17 cellular contexts compared by ENCODE assay signal in genomic region chr10:87712913-87713616, GRCh38. TPM values are rescaled to one million over a fixed set of nuclear protein-coding genes. Genes with fewer than 3 reads are reported as not detected.
DNase-seq lines count a peak whose midpoint lies in the region; ATAC-seq and TF ChIP-seq lines count a peak whose summit lies in the region.
"Had no signal": no experiment of that assay in that cellular context is flagged by ENCODE, and none has a peak within 500 bp of the region (broad histone marks: within the 10 kb centered on the region; RNA-seq: fewer than 3 reads in every experiment).

No MANE protein-coding gene starts in this region.

- DNase-seq in WTC11 (ENCODE audit: low spot score) = no peak
- no peak for DNase-seq in dorsolateral prefrontal cortex
- no peak for DNase-seq in lower lobe of right lung
- no peak for DNase-seq in testis
- DNase-seq in NCI-H2107 (lab: John Stamatoyannopoulos, UW) = no peak
- DNase-seq: CD4-positive, CD25-positive, alpha-beta regulatory T cell; EL; GM23248; KBM-7; MV-4-11; NCI-H1417; NCI-H187 treated with DMSO at 0.1 percent for 48 hours; NCI-H446 treated with DMSO at 0.1 percent for 48 hours; NCI-H748 treated with DMSO at 0.1 percent for 48 hours; PC-9 had no signal

- POLR2A ChIA-PET in WTC11 (lab: Charles Lee) = no interaction called here

- H3K9me3 ChIP-seq in lower lobe of right lung = no peaks in the 10 kb centered on the region
- no peaks in the 10 kb centered on the region for H3K9me3 ChIP-seq in testis

- peak overlapping the region in 37 of 59 donors; percentile 2 to 77 (median 34) for H3K27ac ChIP-seq in dorsolateral prefrontal cortex
- H3K27ac ChIP-seq in lower lobe of right lung = peak overlapping the region; percentile 54
- peak overlapping the region; percentile 79 to 82 for H3K27ac ChIP-seq in testis
- H3K27ac ChIP-seq: GM23248, PC-9 had no signal

- no peak for TF ChIP-seq POLR2A in testis (IDR thresholded peaks at IDR 0.05)

- H3K27me3 ChIP-seq in dorsolateral prefrontal cortex (peaks cover 0 to under 1% (median 0%) of the 10 kb centered on the region in 45 donors), lower lobe of right lung (ENCODE audit: low read depth) (no peaks in the 10 kb centered on the region), testis (no peaks in the 10 kb centered on the region)

- 46 to 50% methylated on average over 11 of the region's 11 CpGs for WGBS in testis, 2 donors

- peaks cover 32% of the 10 kb centered on the region for H3K36me3 Mint-ChIP-seq in WTC11
- H3K36me3 Mint-ChIP-seq: CD4-positive, CD25-positive, alpha-beta regulatory T cell had no signal

- peak overlapping the region; percentile 74 for H3K27ac Mint-ChIP-seq in WTC11
- H3K27ac Mint-ChIP-seq: CD4-positive, CD25-positive, alpha-beta regulatory T cell had no signal

- CTCF ChIA-PET in WTC11 (lab: Charles Lee) = interaction anchor here (1.8 kb wide), 1 partner anchor 22 kb away, joined by 4 read pairs; no protein-coding TSS in a partner anchor

- no peaks in the 10 kb centered on the region for H3K9me3 Mint-ChIP-seq in WTC11

- H3K27me3 Mint-ChIP-seq in WTC11 (ENCODE audit: low read depth) = no peaks in the 10 kb centered on the region

- H3K4me1 Mint-ChIP-seq in WTC11 = peaks cover 19% of the 10 kb centered on the region

- H3K4me1 ChIP-seq in lower lobe of right lung = peaks cover 44% of the 10 kb centered on the region
- peaks cover 26% of the 10 kb centered on the region for H3K4me1 ChIP-seq in testis

- H3K4me3 Mint-ChIP-seq in WTC11 = no peak overlapping the region
- H3K4me3 Mint-ChIP-seq: CD4-positive, CD25-positive, alpha-beta regulatory T cell had no signal

- intact Hi-C loops in dorsolateral prefrontal cortex (cut with DNase I) (no loop called here), lower lobe of right lung (cut with DNase I) (no loop called here), testis (cut with DNase I; ENCODE audit: low total_unique reads) (no loop called here)

- 0 out of 2 replicates have a peak, but pooled peaks have one; percentile 24 for ATAC-seq in WTC11
- ATAC-seq in lower lobe of right lung = peak in 1 of 2 donors; percentile 57
- no peak for ATAC-seq in GM18519 (IDR thresholded peaks at IDR 0.05; ENCODE audit: low FRiP score, unreplicated experiment)
- no peak for ATAC-seq in GM19452 (IDR thresholded peaks at IDR 0.05; ENCODE audit: unreplicated experiment)

- H3K4me3 ChIP-seq in dorsolateral prefrontal cortex = no peak overlapping the region
- H3K4me3 ChIP-seq in lower lobe of right lung = no peak overlapping the region
- no peak overlapping the region for H3K4me3 ChIP-seq in testis
- H3K4me3 ChIP-seq: GM23248, PC-9 had no signal

- TF ChIP-seq CTCF in WTC11 (IDR thresholded peaks at IDR 0.05) (no peak), dorsolateral prefrontal cortex (IDR thresholded peaks at IDR 0.05 in 54 of 56, conservative IDR thresholded peaks at IDR 0.05 in 2 of 56; ENCODE audit: low read depth in 1 of 56, partially characterized antibody in 56 of 56) (no peak), lower lobe of right lung (IDR thresholded peaks at IDR 0.05) (no peak), testis (IDR thresholded peaks at IDR 0.05) (no peak)

- peaks cover 74% of the 10 kb centered on the region for H3K36me3 ChIP-seq in lower lobe of right lung
- H3K36me3 ChIP-seq in testis (ENCODE audit: low read depth, missing control alignments) = no peaks in the 10 kb centered on the region

TF ChIP-seq in WTC11, 78 proteins besides CTCF, POLR2A, EP300 and RAD21:
- TF ChIP-seq ZNF121 (CRISPR knock-in tag; IDR thresholded peaks at IDR 0.05) (no peak), ZNF263 (CRISPR knock-in tag; IDR thresholded peaks at IDR 0.05; ENCODE audit: low read depth) (no peak), GTF2I (CRISPR knock-in tag; conservative IDR thresholded peaks at IDR 0.05) (no peak)

RNA-seq across cellular contexts. Expression of gene PAPSS2, which starts 53.4 kb away (rescaled TPM):
- total RNA-seq in WTC11 (2021) = 22.1 to 30.4 TPM (median 29.7 TPM) in 3 replicates
- total RNA-seq in dorsolateral prefrontal cortex = 10 to 100 TPM in 89 of 120 experiments, 1 to 10 TPM in 31; 3.3 to 29.8 (median 13.6) TPM
- total RNA-seq in lower lobe of right lung = 137 TPM
- 1 to 10 TPM; 4.6 to 6.4 TPM for total RNA-seq in testis
- polyA plus RNA-seq in testis (ENCODE audit: insufficient read depth, low read depth, low replicate concordance) = 20.1 TPM
- total RNA-seq: CD4-positive, CD25-positive, alpha-beta regulatory T cell had no signal
